20 cellular contexts compared by ENCODE assay signal in the genomic region with DNA sequence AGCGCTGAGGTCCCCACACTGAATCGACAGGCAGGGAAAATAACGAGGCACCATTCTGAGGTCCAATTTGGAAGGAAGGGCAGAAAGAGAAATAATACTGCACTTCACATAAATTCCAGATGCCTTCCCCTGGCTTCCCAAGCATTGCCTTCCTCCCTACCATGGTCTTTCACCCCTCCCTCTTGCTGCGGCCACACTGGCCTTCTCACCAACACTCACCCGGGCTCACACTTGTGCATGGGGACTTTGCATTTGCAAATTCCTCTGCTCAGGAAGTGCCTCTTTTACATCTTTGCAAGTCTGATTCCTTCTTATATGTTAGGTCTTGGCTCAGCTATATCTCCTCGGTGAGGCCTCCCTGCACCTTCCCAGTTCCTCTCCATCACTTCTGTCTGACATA.
"Had no signal": no experiment of that assay in that cellular context is flagged by ENCODE, and none has a peak within 500 bp of the region (broad histone marks: within the 10 kb centered on the region; RNA-seq: fewer than 3 reads in every experiment).

No MANE protein-coding gene starts in this region.

- H3K27ac ChIP-seq: HL-60, RWPE1 had no signal

- H3K27me3 ChIP-seq: MG63 had no signal

- H3K4me3 ChIP-seq: MG63 had no signal

- H3K9me3 ChIP-seq: SK-N-SH had no signal

- DNase-seq: KBM-7; MG63; NCI-H1092; NCI-H1417 treated with DMSO at 0.1 percent for 48 hours; NCI-H146; NCI-H1694 treated with DMSO at 0.1 percent for 48 hours; NCI-H1930; NCI-H2107; NCI-H2171; NCI-H226; NCI-H446; NCI-H524 treated with DMSO at 0.1 percent for 48 hours; NCI-H82; NK-92 treated with Interleukin-12 subunit alpha and Interleukin-12 subunit beta, amount 100 ng/mL, for 24 hours; PC-3; SHP77; SK-N-SH had no signal

- ATAC-seq: Panc1, PC-3 had no signal

- H3K36me3 ChIP-seq: MG63 had no signal
